11 cellular contexts compared by ENCODE assay signal in the genomic region with DNA sequence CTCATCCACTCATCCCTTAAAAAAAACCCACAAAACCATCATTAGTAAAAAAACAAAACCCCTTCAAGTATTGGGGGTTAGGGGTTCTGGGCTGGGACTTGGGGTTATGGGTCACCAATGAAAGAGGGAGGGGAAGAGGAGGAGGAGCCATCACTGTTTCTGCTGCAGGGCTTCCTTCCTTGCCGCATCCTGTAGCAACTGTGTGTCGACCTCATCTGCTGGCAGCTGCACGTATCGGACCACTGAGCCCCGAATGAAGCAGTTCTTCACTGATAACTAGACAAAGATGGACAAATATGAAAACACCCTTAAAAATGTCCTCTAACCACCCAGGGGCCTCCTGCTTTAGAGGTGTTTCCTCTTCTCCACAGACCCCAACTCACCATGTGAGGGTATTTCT. TPM values are rescaled to one million over a fixed set of nuclear protein-coding genes. Genes with fewer than 3 reads are reported as not detected.
DNase-seq lines count a peak whose midpoint lies in the region; ATAC-seq and TF ChIP-seq lines count a peak whose summit lies in the region.
"Had no signal": no experiment of that assay in that cellular context is flagged by ENCODE, and none has a peak within 500 bp of the region (broad histone marks: within the 10 kb centered on the region; RNA-seq: fewer than 3 reads in every experiment).

No MANE protein-coding gene starts in this region.

- CTCF ChIA-PET in RWPE1 (lab: Yijun Ruan, JAX) = interaction anchor here (0.6 kb wide), 1 partner anchor 83 kb away, joined by 3 read pairs; no protein-coding TSS in a partner anchor

- DNase-seq in GDM1 (lab: John Stamatoyannopoulos, UW) (peak; percentile 20), RWPE1 (ENCODE audit: low spot score) (no peak), occipital lobe (lab: John Stamatoyannopoulos, UW) (no peak), germinal center (ENCODE audit: low spot score) (no peak), SJCRH30 (no peak)
- no peak for DNase-seq in activated naive CD8-positive, alpha-beta T cell treated with anti-CD3 and anti-CD28 coated beads, Interleukin-2, amount 50 U/mL, for 24 hours
- DNase-seq: DMS53, NCI-H1048, NCI-H524 treated with DMSO at 0.1 percent for 48 hours had no signal

- peak overlapping the region; percentile 64 for H3K27ac Mint-ChIP-seq in activated naive CD8-positive, alpha-beta T cell treated with anti-CD3 and anti-CD28 coated beads, Interleukin-2, amount 50 U/mL, for 24 hours

- H3K27me3 ChIP-seq in neutrophil = no peaks in the 10 kb centered on the region
- no peaks in the 10 kb centered on the region for H3K27me3 ChIP-seq in SJCRH30

- no peak for ATAC-seq in activated naive CD8-positive, alpha-beta T cell treated with anti-CD3 and anti-CD28 coated beads, Interleukin-2, amount 50 U/mL, for 24 hours
- ATAC-seq in GM19452 (IDR thresholded peaks at IDR 0.05; ENCODE audit: unreplicated experiment) = no peak

- no peaks in the 10 kb centered on the region for H3K9me3 Mint-ChIP-seq in activated naive CD8-positive, alpha-beta T cell treated with anti-CD3 and anti-CD28 coated beads, Interleukin-2, amount 50 U/mL, for 24 hours

- H3K4me3 ChIP-seq in neutrophil (ENCODE audit: low read depth in 1 of 2, low read length in 1 of 2) (no peak overlapping the region), SJCRH30 (no peak overlapping the region)

- H3K4me3 Mint-ChIP-seq in activated naive CD8-positive, alpha-beta T cell treated with anti-CD3 and anti-CD28 coated beads, Interleukin-2, amount 50 U/mL, for 24 hours = no peak overlapping the region

- TF ChIP-seq CTCF in RWPE1 (conservative IDR thresholded peaks at IDR 0.05; ENCODE audit: low read depth) = no peak
- no peak for TF ChIP-seq CTCF in neutrophil (IDR thresholded peaks at IDR 0.05)

- peaks cover 40% of the 10 kb centered on the region for H3K4me1 Mint-ChIP-seq in activated naive CD8-positive, alpha-beta T cell treated with anti-CD3 and anti-CD28 coated beads, Interleukin-2, amount 50 U/mL, for 24 hours

- H3K4me1 ChIP-seq in neutrophil (ENCODE audit: control insufficient read depth in 1 of 2, insufficient read depth in 1 of 2, low read depth in 1 of 2, low read length in 1 of 2) (peaks cover 30 to 31% of the 10 kb centered on the region in 2 experiments), SJCRH30 (no peaks in the 10 kb centered on the region)

- H3K36me3 ChIP-seq in neutrophil = no peaks in the 10 kb centered on the region
- peaks cover 7% of the 10 kb centered on the region for H3K36me3 ChIP-seq in SJCRH30

- H3K9me3 ChIP-seq in neutrophil = no peaks in the 10 kb centered on the region
- no peaks in the 10 kb centered on the region for H3K9me3 ChIP-seq in SJCRH30 (replicated peaks)

- H3K27ac ChIP-seq in RWPE1 (peak overlapping the region; percentile 60), neutrophil (peak overlapping the region; percentile 99), SJCRH30 (no peak overlapping the region)

- POLR2A ChIA-PET in RWPE1 (lab: Yijun Ruan, JAX; ENCODE audit: low non-redundant PET) = no interaction called here

- no peaks in the 10 kb centered on the region for H3K27me3 Mint-ChIP-seq in activated naive CD8-positive, alpha-beta T cell treated with anti-CD3 and anti-CD28 coated beads, Interleukin-2, amount 50 U/mL, for 24 hours

- peaks cover 35% of the 10 kb centered on the region for H3K36me3 Mint-ChIP-seq in activated naive CD8-positive, alpha-beta T cell treated with anti-CD3 and anti-CD28 coated beads, Interleukin-2, amount 50 U/mL, for 24 hours (ENCODE audit: low read depth)

RNA-seq across cellular contexts. Expression of a gene that starts 2.1 kb away (rescaled TPM):
- total RNA-seq in occipital lobe = 25.6 TPM
- total RNA-seq in SJCRH30 (2014; rRNA removed; shearing (Covaris generic)) = 42.5 and 45.8 TPM in 2 replicates

RNA-seq across cellular contexts. Expression of a gene that starts 9.2 kb away (rescaled TPM):
- 22.9 TPM for total RNA-seq in occipital lobe
- total RNA-seq in SJCRH30 (2014; rRNA removed; shearing (Covaris generic)) = 90.1 and 106 TPM in 2 replicates

RNA-seq across cellular contexts. Expression of a gene that starts 17.5 kb away (rescaled TPM):
- total RNA-seq in occipital lobe = 4.4 TPM
- 0.10 and 0.14 TPM in 2 replicates for total RNA-seq in SJCRH30 (2014; rRNA removed; shearing (Covaris generic))

RNA-seq across cellular contexts. Expression of a gene that starts 17.7 kb away (rescaled TPM):
- total RNA-seq in occipital lobe = 117 TPM
- 0.56 TPM in 1 of 2 replicates, not detected in the other for total RNA-seq in SJCRH30 (2014; rRNA removed; shearing (Covaris generic))

RNA-seq across cellular contexts. Expression of a gene that starts 20.5 kb away (rescaled TPM):
- total RNA-seq in occipital lobe = 0.31 TPM
- total RNA-seq in SJCRH30 (2014; rRNA removed; shearing (Covaris generic)) = 0.28 and 0.34 TPM in 2 replicates
